ENCODE assay signal across 8 cellular contexts in genomic region chr1:8858888-8859706, GRCh38. TPM values are rescaled to one million over a fixed set of nuclear protein-coding genes. Genes with fewer than 3 reads are reported as not detected.
DNase-seq lines count a peak whose midpoint lies in the region; ATAC-seq and TF ChIP-seq lines count a peak whose summit lies in the region.

No MANE protein-coding gene starts in this region.

- DNase-seq in DMS53 treated with DMSO at 0.1 percent for 48 hours (lab: John Stamatoyannopoulos, UW; ENCODE audit: unreplicated experiment) (peak; percentile 28), SKM-1 (lab: John Stamatoyannopoulos, UW; ENCODE audit: unreplicated experiment) (peak; percentile 33), kidney tubule cell (ENCODE audit: low spot score) (peak; percentile 84), superior temporal gyrus (ENCODE audit: extremely low spot score) (peak; percentile 84)

- peaks cover 6 to 10% (median 7%) of the 10 kb centered on the region in 3 donors for H3K4me1 Mint-ChIP-seq in IgD-negative memory B cell
- peaks cover 38% of the 10 kb centered on the region for H3K4me1 Mint-ChIP-seq in brain

- H3K27me3 Mint-ChIP-seq in IgD-negative memory B cell (no peaks in the 10 kb centered on the region), brain (no peaks in the 10 kb centered on the region)

- H3K9me3 Mint-ChIP-seq in IgD-negative memory B cell = no peaks in the 10 kb centered on the region
- H3K9me3 Mint-ChIP-seq in brain = no peaks in the 10 kb centered on the region

- TF ChIP-seq CTCF in brain (conservative IDR thresholded peaks at IDR 0.05) = peak; percentile 61 to 76

- H3K27ac Mint-ChIP-seq in IgD-negative memory B cell = peak overlapping the region in 2 of 3 donors; percentile 12 to 72
- peak overlapping the region; percentile 5 to 85 (median 66) for H3K27ac Mint-ChIP-seq in brain

- ATAC-seq in HG03135 (IDR thresholded peaks at IDR 0.05; ENCODE audit: unreplicated experiment) (no peak), GM19023 (IDR thresholded peaks at IDR 0.05; ENCODE audit: unreplicated experiment) (no peak)

- H3K4me3 Mint-ChIP-seq in IgD-negative memory B cell (peak overlapping the region in 1 of 4 donors; percentile 58), brain (peak overlapping the region in 1 of 5 experiments; percentile 25)

- peaks cover 9% of the 10 kb centered on the region for H3K36me3 Mint-ChIP-seq in IgD-negative memory B cell
- H3K36me3 Mint-ChIP-seq in brain = peaks cover 71% of the 10 kb centered on the region

RNA-seq across cellular contexts. Expression of gene ENO1, which starts 19.4 kb away (rescaled TPM):
- polyA plus RNA-seq in IgD-negative memory B cell = 728 TPM
- polyA plus RNA-seq in brain (ENCODE audit: insufficient read depth, low read depth, low replicate concordance) = 1,172 TPM

RNA-seq across cellular contexts. Expression of gene RERE, which starts 41.7 kb away (rescaled TPM):
- 24.9 TPM for polyA plus RNA-seq in IgD-negative memory B cell
- 103 TPM for polyA plus RNA-seq in brain (ENCODE audit: insufficient read depth, low read depth, low replicate concordance)

Comparison
In these comparisons a context has a peak if more than half of its experiments do, and no peak if none do; other contexts are left out.
1. DNase-seq: peak in every context shown above with its lines; median percentile 84 in kidney tubule cell; 84 in superior temporal gyrus; 33 in SKM-1; 28 in DMS53 treated with DMSO at 0.1 percent for 48 hours.